In the genomic region with DNA sequence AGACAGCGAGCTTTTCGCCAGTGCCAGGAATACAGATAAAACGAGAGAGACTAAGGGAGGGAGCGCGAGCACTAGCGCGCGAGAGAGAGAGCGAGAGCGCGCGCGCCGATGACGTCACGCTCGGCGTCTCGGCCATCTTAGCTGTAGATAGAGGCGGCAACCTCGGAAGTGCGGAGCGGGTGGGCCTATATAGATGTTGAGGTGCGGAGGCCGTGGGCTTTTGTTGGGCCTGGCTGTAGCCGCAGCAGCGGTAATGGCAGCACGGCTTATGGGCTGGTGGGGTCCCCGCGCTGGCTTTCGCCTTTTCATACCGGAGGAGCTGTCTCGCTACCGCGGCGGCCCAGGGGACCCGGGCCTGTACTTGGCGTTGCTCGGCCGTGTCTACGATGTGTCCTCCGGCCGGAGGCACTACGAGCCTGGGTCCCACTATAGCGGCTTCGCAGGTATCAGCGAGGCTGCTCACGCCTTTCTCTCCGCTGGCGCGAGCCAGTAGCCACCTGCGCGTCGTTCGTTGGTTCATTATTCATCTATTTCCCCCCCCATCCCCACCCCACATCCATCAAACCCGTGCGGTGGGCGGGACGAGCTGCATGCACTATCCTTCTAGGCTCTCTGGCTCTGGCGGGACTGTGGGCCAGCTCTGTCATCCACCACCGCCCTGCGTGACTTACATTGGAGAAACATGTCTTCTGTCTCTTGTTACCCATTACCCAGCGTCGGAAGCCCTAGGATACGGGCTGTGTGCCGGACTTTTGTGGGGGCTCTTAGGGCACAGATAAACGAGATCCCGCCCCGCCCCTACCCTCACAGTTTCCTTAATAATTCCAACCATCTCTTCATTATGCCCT, we compare ENCODE assay signal across 8 cellular contexts. TPM values are rescaled to one million over a fixed set of nuclear protein-coding genes. Genes with fewer than 3 reads are reported as not detected.
DNase-seq lines count a peak whose midpoint lies in the region; ATAC-seq and TF ChIP-seq lines count a peak whose summit lies in the region.

No MANE protein-coding gene starts in this region.

- ATAC-seq in GM19324 (IDR thresholded peaks at IDR 0.05; ENCODE audit: low FRiP score, unreplicated experiment) (peak; percentile 73), HG03460 (IDR thresholded peaks at IDR 0.05; ENCODE audit: unreplicated experiment) (peak; percentile 57), left lung (peak; percentile 92)

- peak overlapping the region; percentile 99 for H3K4me3 ChIP-seq in BLaER1
- H3K4me3 ChIP-seq in left lung: peak overlapping the region; percentile 98 to 99

- DNase-seq in NCI-H69 (lab: John Stamatoyannopoulos, UW): peak; percentile 91
- peak; percentile 75 to 81 for DNase-seq in activated CD4-positive, alpha-beta T cell treated with anti-CD3 and anti-CD28 coated beads, Interleukin-2, amount 50 U/mL, for 24 hours (ENCODE audit: low read depth in 1 of 2, low spot score in 1 of 2)
- peak; percentile 96 for DNase-seq in dermis blood vessel endothelial cell
- peak; percentile 92 to 96 for DNase-seq in left lung
- DNase-seq in stimulated activated CD4-positive, alpha-beta T cell treated with anti-CD3 and anti-CD28 coated beads, Interleukin-2, amount 100 ng/mL, for 24 hours: peak; percentile 89 to 90

- peak overlapping the region; percentile 93 for H3K27ac ChIP-seq in BLaER1
- peak overlapping the region; percentile 99 to 100 for H3K27ac ChIP-seq in left lung

- H3K9me3 ChIP-seq in BLaER1 (no peaks in the 10 kb centered on the region), left lung (no peaks in the 10 kb centered on the region)

- peaks cover 40% of the 10 kb centered on the region for H4K20me1 ChIP-seq in BLaER1

- H3K4me1 ChIP-seq in BLaER1: peaks cover 37% of the 10 kb centered on the region
- H3K4me1 ChIP-seq in left lung: peaks cover 16 to 40% of the 10 kb centered on the region in 2 donors

- H3K27me3 ChIP-seq in BLaER1 (no peaks in the 10 kb centered on the region), left lung (no peaks in the 10 kb centered on the region)

- H3K4me2 ChIP-seq in BLaER1: peak overlapping the region; percentile 90

- H3K9ac ChIP-seq in BLaER1: peak overlapping the region; percentile 95

- no peak for TF ChIP-seq CTCF in left lung (IDR thresholded peaks at IDR 0.05)

- H3K36me3 ChIP-seq in BLaER1 (peaks cover 16% of the 10 kb centered on the region), left lung (no peaks in the 10 kb centered on the region)

- intact Hi-C loops in left lung (cut with DNase I): no loop called here

RNA-seq across cellular contexts. Expression of gene CYB5D2, which starts 0.8 kb away (rescaled TPM):
- total RNA-seq in dermis blood vessel endothelial cell (41.7 and 51.7 TPM in 2 replicates), left lung (10 to 100 TPM in 1 of 2 donors, 1 to 10 TPM in 1; 9.4 to 11.0 TPM)

RNA-seq across cellular contexts. Expression of gene ZZEF1, which starts 1.0 kb away (rescaled TPM):
- total RNA-seq in dermis blood vessel endothelial cell (43.9 and 59.2 TPM in 2 replicates), left lung (10 to 100 TPM; 39.2 to 56.7 TPM)

Comparison
In these comparisons a context has a peak if more than half of its experiments do, and no peak if none do; other contexts are left out.
1. Peak in every context shown above with its lines: DNase-seq, ATAC-seq, H3K4me3 ChIP-seq and H3K27ac ChIP-seq.